Comparison of ENCODE assay signal across 8 cellular contexts in the genomic region with DNA sequence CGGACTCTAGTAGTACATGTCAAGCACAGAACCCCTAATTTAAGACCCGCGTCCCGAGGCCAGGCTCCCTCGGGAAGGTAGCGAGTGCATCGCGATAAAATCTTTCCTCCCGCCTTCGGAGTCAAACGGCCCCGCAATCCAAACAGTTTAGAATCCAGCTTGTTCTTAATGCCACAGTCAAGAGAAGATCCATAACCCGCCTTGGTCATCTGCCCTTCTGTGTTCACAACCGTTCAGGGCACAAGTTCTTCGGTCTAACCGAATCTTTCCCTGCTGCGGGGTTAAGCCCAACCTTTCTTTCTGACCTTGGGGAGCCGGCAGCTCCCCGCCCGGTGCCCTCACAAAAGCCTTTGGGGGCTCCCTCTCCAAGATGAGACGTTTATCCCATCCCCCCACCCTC. TPM values are rescaled to one million over a fixed set of nuclear protein-coding genes. Genes with fewer than 3 reads are reported as not detected.
DNase-seq lines count a peak whose midpoint lies in the region; ATAC-seq and TF ChIP-seq lines count a peak whose summit lies in the region.

No MANE protein-coding gene starts in this region.

- H3K36me3 ChIP-seq in DOHH2 (ENCODE audit: control insufficient read depth, low read length) (peaks cover 59% of the 10 kb centered on the region), Karpas-422 (ENCODE audit: insufficient read depth, low read length) (peaks cover 15% of the 10 kb centered on the region; the same call in 1 of the 2 replicates), stomach (peaks cover 3 to 18% (median 14%) of the 10 kb centered on the region in 4 donors)

- no peak for TF ChIP-seq EP300 in stomach (IDR thresholded peaks at IDR 0.05)

- H2AFZ ChIP-seq in Karpas-422 (ENCODE audit: low read length): peak overlapping the region; percentile 22; the same call in 1 of the 2 replicates

- WGBS in stomach, 5 donors: 0 to 1% (median 1%) methylated on average over 21 of the region's 21 CpGs

- H4K20me1 ChIP-seq in DOHH2 (ENCODE audit: control insufficient read depth, insufficient read depth, low read depth, low read length): peaks cover 20% of the 10 kb centered on the region
- peaks cover 15% of the 10 kb centered on the region for H4K20me1 ChIP-seq in Karpas-422 (ENCODE audit: insufficient read depth, low read depth, low read length)

- DNase-seq in Karpas-422: peak; percentile 64
- DNase-seq in astrocyte of the cerebellum (ENCODE audit: low read depth): no peak
- peak; percentile 64 for DNase-seq in islet precursor cell
- no peak for DNase-seq in stomach
- no peak for DNase-seq in NCI-H2171 (lab: John Stamatoyannopoulos, UW)

- H3K9ac ChIP-seq in Karpas-422 (ENCODE audit: low read length): peak overlapping the region; percentile 96

- TF ChIP-seq CTCF in DOHH2 (IDR thresholded peaks at IDR 0.05; ENCODE audit: low read depth, low read length, poor library complexity, severe bottlenecking) (no peak), astrocyte of the cerebellum (IDR thresholded peaks at IDR 0.05; ENCODE audit: low read depth, low read length, missing control alignments) (no peak), stomach (IDR thresholded peaks at IDR 0.05) (no peak)

- in situ Hi-C loops in astrocyte of the cerebellum (cut with HindIII; ENCODE audit: low sequenced_read_pairs): no loop called here

- TF ChIP-seq POLR2A in stomach (IDR thresholded peaks at IDR 0.05): no peak

- H3K27me3 ChIP-seq in DOHH2 (ENCODE audit: control insufficient read depth, low read length) (no peaks in the 10 kb centered on the region), Karpas-422 (ENCODE audit: low read length) (no peaks in the 10 kb centered on the region), stomach (no peaks in the 10 kb centered on the region)

- H3K4me2 ChIP-seq in DOHH2 (ENCODE audit: low read length) (peak overlapping the region; percentile 99), Karpas-422 (ENCODE audit: low read depth, low read length, poor library complexity, severe bottlenecking) (peak overlapping the region; percentile 96)

- H3K9me2 ChIP-seq in DOHH2 (replicated peaks; ENCODE audit: control insufficient read depth, low read length) (no peaks in the 10 kb centered on the region), Karpas-422 (replicated peaks; ENCODE audit: insufficient read depth, low read length) (no peaks in the 10 kb centered on the region)

- ATAC-seq in GM19452 (IDR thresholded peaks at IDR 0.05; ENCODE audit: unreplicated experiment) (no peak), HG02852 (IDR thresholded peaks at IDR 0.05; ENCODE audit: unreplicated experiment) (no peak)

- H3K79me2 ChIP-seq in DOHH2 (ENCODE audit: control insufficient read depth, low read length): peaks cover 93% of the 10 kb centered on the region
- H3K79me2 ChIP-seq in Karpas-422 (ENCODE audit: low read length): peaks cover 82% of the 10 kb centered on the region

- intact Hi-C loops in stomach (cut with DNase I; ENCODE audit: low total_unique reads): no loop called here

- H3K4me3 ChIP-seq in DOHH2 (ENCODE audit: low read length) (peak overlapping the region; percentile 100), Karpas-422 (ENCODE audit: low read length) (peak overlapping the region; percentile 98), astrocyte of the cerebellum (ENCODE audit: low read depth, low read length) (peak overlapping the region; percentile 92), stomach (peak overlapping the region; percentile 69 to 98 (median 86))

- H3K27ac ChIP-seq in DOHH2 (ENCODE audit: low read depth, low read length): peak overlapping the region; percentile 50
- H3K27ac ChIP-seq in Karpas-422 (ENCODE audit: low read length): peak overlapping the region; percentile 75
- H3K27ac ChIP-seq in stomach: peak overlapping the region; percentile 87 to 93 (median 92)

- H3K4me1 ChIP-seq in DOHH2 (ENCODE audit: control insufficient read depth, low read length): peaks cover 48% of the 10 kb centered on the region
- peaks cover 51% of the 10 kb centered on the region for H3K4me1 ChIP-seq in Karpas-422 (ENCODE audit: low read length)
- peaks cover 37 to 69% (median 59%) of the 10 kb centered on the region in 4 donors for H3K4me1 ChIP-seq in stomach

- no peaks in the 10 kb centered on the region for H3F3A ChIP-seq in DOHH2 (ENCODE audit: control insufficient read depth, insufficient read depth)

- H3K9me3 ChIP-seq in DOHH2 (ENCODE audit: control insufficient read depth, insufficient read depth, low read length) (no peaks in the 10 kb centered on the region), Karpas-422 (ENCODE audit: low read length) (no peaks in the 10 kb centered on the region), stomach (no peaks in the 10 kb centered on the region)

RNA-seq across cellular contexts. Expression of a gene that starts 30.3 kb away (rescaled TPM):
- total RNA-seq in Karpas-422 (2014; rRNA removed; shearing (Covaris generic); ENCODE audit: low replicate concordance): not detected in 2 replicates
- total RNA-seq in stomach: not detected
- not detected for polyA plus RNA-seq in stomach

RNA-seq across cellular contexts. Expression of a gene that starts 38.5 kb away (rescaled TPM):
- total RNA-seq in Karpas-422 (2014; rRNA removed; shearing (Covaris generic); ENCODE audit: low replicate concordance): 11.0 and 25.3 TPM in 2 replicates
- 10 to 100 TPM; 13.4 to 68.9 (median 25.9) TPM for total RNA-seq in stomach
- polyA plus RNA-seq in stomach: 10 to 100 TPM; 11.6 to 18.0 (median 15.4) TPM

Comparison
In these comparisons a context has a peak if more than half of its experiments do, and no peak if none do; other contexts are left out.
1. DNase-seq: peak in Karpas-422 (single experiment) and islet precursor cell (single experiment); none in astrocyte of the cerebellum (single experiment), stomach (single experiment) and NCI-H2171 (single experiment).
2. Peak in every context shown above with its lines, with median percentiles within 50 percentile points of each other: H3K27ac ChIP-seq and H3K4me3 ChIP-seq.